In genomic region chr7:110646814-110647213, GRCh38 we compare ENCODE assay signal across 16 cellular contexts.
DNase-seq lines count a peak whose midpoint lies in the region; ATAC-seq and TF ChIP-seq lines count a peak whose summit lies in the region.
"Had no signal": no experiment of that assay in that cellular context is flagged by ENCODE, and none has a peak within 500 bp of the region (broad histone marks: within the 10 kb centered on the region; RNA-seq: fewer than 3 reads in every experiment).

No MANE protein-coding gene starts in this region.

- no peak for ATAC-seq in heart right ventricle
- no peak for ATAC-seq in HG03378 (IDR thresholded peaks at IDR 0.05; ENCODE audit: unreplicated experiment)
- ATAC-seq: CD8-positive, alpha-beta T cell; GM12878 had no signal

- H3K36me3 ChIP-seq in cardiac muscle cell (no peaks in the 10 kb centered on the region), heart right ventricle (no peaks in the 10 kb centered on the region), WERI-Rb-1 (no peaks in the 10 kb centered on the region), smooth muscle cell (ENCODE audit: low read depth) (no peaks in the 10 kb centered on the region)
- H3K36me3 ChIP-seq: BLaER1 treated with 17β-estradiol and CSF1 and Interleukin-3, amounts not matched to agents 10 nM and 100 nM; HAP-1 had no signal

- TF ChIP-seq CTCF in cardiac muscle cell (IDR thresholded peaks at IDR 0.05; ENCODE audit: low read depth, low read length) (no peak), heart right ventricle (IDR thresholded peaks at IDR 0.05) (no peak), WERI-Rb-1 (IDR thresholded peaks at IDR 0.05; ENCODE audit: low read depth, low read length) (no peak), smooth muscle cell (IDR thresholded peaks at IDR 0.05; ENCODE audit: borderline replicate concordance, insufficient read depth, poor library complexity, severe bottlenecking) (no peak)

- H3K4me2 ChIP-seq in smooth muscle cell, result no peak overlapping the region
- H3K4me2 ChIP-seq: BLaER1 treated with 17β-estradiol and CSF1 and Interleukin-3, amounts not matched to agents 10 nM and 100 nM had no signal

- intact Hi-C loops in heart right ventricle (cut with DNase I), result no loop called here

- H3K27me3 ChIP-seq in cardiac muscle cell (no peaks in the 10 kb centered on the region), heart right ventricle (no peaks in the 10 kb centered on the region), WERI-Rb-1 (ENCODE audit: insufficient read depth, low read depth, severe bottlenecking) (no peaks in the 10 kb centered on the region), smooth muscle cell (ENCODE audit: low read depth) (no peaks in the 10 kb centered on the region)
- H3K27me3 ChIP-seq: BLaER1 treated with 17β-estradiol and CSF1 and Interleukin-3, amounts not matched to agents 10 nM and 100 nM had no signal

- H3K9ac ChIP-seq in smooth muscle cell (ENCODE audit: low read depth), result no peak overlapping the region
- H3K9ac ChIP-seq: BLaER1 treated with 17β-estradiol and CSF1 and Interleukin-3, amounts not matched to agents 10 nM and 100 nM; GM23248 had no signal

- H3K9me3 ChIP-seq in cardiac muscle cell (ENCODE audit: low read depth) (no peaks in the 10 kb centered on the region), heart right ventricle (no peaks in the 10 kb centered on the region), WERI-Rb-1 (ENCODE audit: severe bottlenecking) (no peaks in the 10 kb centered on the region), smooth muscle cell (replicated peaks; ENCODE audit: low read depth) (no peaks in the 10 kb centered on the region)
- H3K9me3 ChIP-seq: BLaER1 treated with 17β-estradiol and CSF1 and Interleukin-3, amounts not matched to agents 10 nM and 100 nM; HAP-1 had no signal

- H3K4me3 ChIP-seq in cardiac muscle cell (no peak overlapping the region), heart right ventricle (no peak overlapping the region), WERI-Rb-1 (ENCODE audit: low read depth, low read length) (no peak overlapping the region), smooth muscle cell (no peak overlapping the region)
- H3K4me3 ChIP-seq: BLaER1 treated with 17β-estradiol and CSF1 and Interleukin-3, amounts not matched to agents 10 nM and 100 nM; GM12878; GM23248; HAP-1 had no signal

- no peaks in the 10 kb centered on the region for H3K79me2 ChIP-seq in smooth muscle cell (ENCODE audit: low read depth)

- H3F3A ChIP-seq in smooth muscle cell (ENCODE audit: low read depth), result no peaks in the 10 kb centered on the region

- H2AFZ ChIP-seq in smooth muscle cell (ENCODE audit: low read depth), result peak overlapping the region; percentile 19
- H2AFZ ChIP-seq: GM23248 had no signal

- H3K4me1 ChIP-seq in cardiac muscle cell (ENCODE audit: low read depth) (peaks cover 21% of the 10 kb centered on the region), heart right ventricle (no peaks in the 10 kb centered on the region), smooth muscle cell (ENCODE audit: low read depth) (peaks cover 7% of the 10 kb centered on the region)
- H3K4me1 ChIP-seq: BLaER1 treated with 17β-estradiol and CSF1 and Interleukin-3, amounts not matched to agents 10 nM and 100 nM had no signal

- 31 to 34% methylated on average over 2 of the region's 2 CpGs for WGBS in heart right ventricle, 2 donors
- 28% methylated on average over 2 of the region's 2 CpGs for WGBS in smooth muscle cell (ENCODE audit: low lambda C conversion rate)

- H3K27ac ChIP-seq in cardiac muscle cell (peak overlapping the region; percentile 86), heart right ventricle (no peak overlapping the region), WERI-Rb-1 (no peak overlapping the region), smooth muscle cell (ENCODE audit: low read depth) (no peak overlapping the region)
- H3K27ac ChIP-seq: BLaER1 treated with 17β-estradiol and CSF1 and Interleukin-3, amounts not matched to agents 10 nM and 100 nM; GM23248 had no signal

- DNase-seq in cardiac muscle cell (ENCODE audit: low read depth in 1 of 2, low spot score in 1 of 2) (peak in 1 of 2 donors; percentile 5), heart right ventricle (no peak), WERI-Rb-1 (peak; percentile 12), smooth muscle cell (lab: John Stamatoyannopoulos, UW; ENCODE audit: unreplicated experiment) (no peak), activated T-cell treated with anti-CD3 and anti-CD28 coated beads for 4 hours (no peak)
- DNase-seq: Calu3; CD8-positive, alpha-beta T cell; DMS 273 treated with DMSO at 0.1 percent for 48 hours; DMS53; DND-41; EL; GM23248 had no signal

- H4K20me1 ChIP-seq in smooth muscle cell (ENCODE audit: low read depth), result no peaks in the 10 kb centered on the region
- H4K20me1 ChIP-seq: BLaER1 treated with 17β-estradiol and CSF1 and Interleukin-3, amounts not matched to agents 10 nM and 100 nM had no signal
